In genomic region chr19:41363753-41364545, GRCh38 we compare ENCODE assay signal across 1 cellular context.
TF ChIP-seq lines count a peak whose summit lies in the region.

B9D2 (minus strand) TSS chr19:41364149; CDS start chr19:41363519, 630 bp downstream.

TF ChIP-seq in GM12878, 131 proteins besides CTCF, POLR2A, EP300 and RAD21 (continued from another document and continues in another):
- TF ChIP-seq PKNOX1 (IDR thresholded peaks at IDR 0.05) (peak; percentile 97), DPF2 (IDR thresholded peaks at IDR 0.05) (no peak), WRNIP1 (IDR thresholded peaks at IDR 0.05; ENCODE audit: borderline replicate concordance, low read depth, low read length) (0 out of 2 replicates have a peak, but pooled peaks have one; percentile 53), SMARCA5 (IDR thresholded peaks at IDR 0.05) (no peak), MYB (IDR thresholded peaks at IDR 0.05; ENCODE audit: borderline replicate concordance, low read depth, low read length) (no peak), CHD1 (IDR thresholded peaks at IDR 0.05; ENCODE audit: low read depth, low read length) (no peak), IRF4 (IDR thresholded peaks at IDR 0.05; ENCODE audit: low read depth, low read length) (no peak; the same call in 1 of the 2 replicates), EED (IDR thresholded peaks at IDR 0.05; ENCODE audit: low read depth) (no peak), TBL1XR1 (IDR thresholded peaks at IDR 0.05; ENCODE audit: low read depth, low read length) (no peak), ZNF622 (IDR thresholded peaks at IDR 0.05) (no peak), ZNF384 (IDR thresholded peaks at IDR 0.05; ENCODE audit: borderline replicate concordance, low read depth, low read length) (no peak), NFYA (IDR thresholded peaks at IDR 0.05; ENCODE audit: borderline replicate concordance, low read depth, low read length) (no peak; the same call in 1 of the 2 replicates), ZSCAN29 (IDR thresholded peaks at IDR 0.05) (no peak), BCL11A (IDR thresholded peaks at IDR 0.05; ENCODE audit: low read depth, low read length) (no peak), CEBPB (IDR thresholded peaks at IDR 0.05; ENCODE audit: borderline replicate concordance in 1 of 2, low read depth in 2 of 2, low read length in 2 of 2) (no peak), MEF2B (IDR thresholded peaks at IDR 0.05; ENCODE audit: partially characterized antibody, poor library complexity, severe bottlenecking) (peak; percentile 34), TCF3 (IDR thresholded peaks at IDR 0.05; ENCODE audit: borderline replicate concordance, insufficient read depth, low read depth, low read length) (no peak), MTA3 (IDR thresholded peaks at IDR 0.05; ENCODE audit: borderline replicate concordance, low read length) (no peak), ATF7 (IDR thresholded peaks at IDR 0.05; ENCODE audit: low read depth) (peak; percentile 40; the same call in 1 of the 2 replicates), PML (IDR thresholded peaks at IDR 0.05; ENCODE audit: low read length) (peak; percentile 90; the same call in 1 of the 2 replicates), RAD51 (IDR thresholded peaks at IDR 0.05) (peak; percentile 66), HCFC1 (IDR thresholded peaks at IDR 0.05; ENCODE audit: low read length) (peak; percentile 82), MAX (IDR thresholded peaks at IDR 0.05; ENCODE audit: low read depth, low read length) (no peak), PAX5 (IDR thresholded peaks at IDR 0.05; ENCODE audit: borderline replicate concordance, low read depth, low read length) (no peak), EZH2 (IDR thresholded peaks at IDR 0.05; ENCODE audit: borderline replicate concordance, control insufficient read depth, low read depth, low read length) (no peak), BCL3 (IDR thresholded peaks at IDR 0.05; ENCODE audit: borderline replicate concordance, insufficient read depth, low read depth, low read length, poor library complexity, severe bottlenecking) (no peak), SPI1 (IDR thresholded peaks at IDR 0.05; ENCODE audit: borderline replicate concordance, insufficient read depth, low read depth, low read length) (peak; percentile 9; the same call in 1 of the 2 replicates), STAT1 (conservative IDR thresholded peaks at IDR 0.05) (no peak), SRF (IDR thresholded peaks at IDR 0.05; ENCODE audit: low read depth in 2 of 2, low read length in 2 of 2) (peak in 1 of 2 experiments; percentile 66; a peak in 2 of 4 replicates), BRCA1 (IDR thresholded peaks at IDR 0.05; ENCODE audit: low read depth, low read length) (no peak), TCF12 (IDR thresholded peaks at IDR 0.05; ENCODE audit: low read depth, low read length) (no peak)
- TF ChIP-seq, protein P1, sequence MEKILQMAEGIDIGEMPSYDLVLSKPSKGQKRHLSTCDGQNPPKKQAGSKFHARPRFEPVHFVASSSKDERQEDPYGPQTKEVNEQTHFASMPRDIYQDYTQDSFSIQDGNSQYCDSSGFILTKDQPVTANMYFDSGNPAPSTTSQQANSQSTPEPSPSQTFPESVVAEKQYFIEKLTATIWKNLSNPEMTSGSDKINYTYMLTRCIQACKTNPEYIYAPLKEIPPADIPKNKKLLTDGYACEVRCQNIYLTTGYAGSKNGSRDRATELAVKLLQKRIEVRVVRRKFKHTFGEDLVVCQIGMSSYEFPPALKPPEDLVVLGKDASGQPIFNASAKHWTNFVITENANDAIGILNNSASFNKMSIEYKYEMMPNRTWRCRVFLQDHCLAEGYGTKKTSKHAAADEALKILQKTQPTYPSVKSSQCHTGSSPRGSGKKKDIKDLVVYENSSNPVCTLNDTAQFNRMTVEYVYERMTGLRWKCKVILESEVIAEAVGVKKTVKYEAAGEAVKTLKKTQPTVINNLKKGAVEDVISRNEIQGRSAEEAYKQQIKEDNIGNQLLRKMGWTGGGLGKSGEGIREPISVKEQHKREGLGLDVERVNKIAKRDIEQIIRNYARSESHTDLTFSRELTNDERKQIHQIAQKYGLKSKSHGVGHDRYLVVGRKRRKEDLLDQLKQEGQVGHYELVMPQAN (conservative IDR thresholded peaks at IDR 0.05) = no peak; the same call in 1 of the 2 replicates
- TF ChIP-seq, protein P2, sequence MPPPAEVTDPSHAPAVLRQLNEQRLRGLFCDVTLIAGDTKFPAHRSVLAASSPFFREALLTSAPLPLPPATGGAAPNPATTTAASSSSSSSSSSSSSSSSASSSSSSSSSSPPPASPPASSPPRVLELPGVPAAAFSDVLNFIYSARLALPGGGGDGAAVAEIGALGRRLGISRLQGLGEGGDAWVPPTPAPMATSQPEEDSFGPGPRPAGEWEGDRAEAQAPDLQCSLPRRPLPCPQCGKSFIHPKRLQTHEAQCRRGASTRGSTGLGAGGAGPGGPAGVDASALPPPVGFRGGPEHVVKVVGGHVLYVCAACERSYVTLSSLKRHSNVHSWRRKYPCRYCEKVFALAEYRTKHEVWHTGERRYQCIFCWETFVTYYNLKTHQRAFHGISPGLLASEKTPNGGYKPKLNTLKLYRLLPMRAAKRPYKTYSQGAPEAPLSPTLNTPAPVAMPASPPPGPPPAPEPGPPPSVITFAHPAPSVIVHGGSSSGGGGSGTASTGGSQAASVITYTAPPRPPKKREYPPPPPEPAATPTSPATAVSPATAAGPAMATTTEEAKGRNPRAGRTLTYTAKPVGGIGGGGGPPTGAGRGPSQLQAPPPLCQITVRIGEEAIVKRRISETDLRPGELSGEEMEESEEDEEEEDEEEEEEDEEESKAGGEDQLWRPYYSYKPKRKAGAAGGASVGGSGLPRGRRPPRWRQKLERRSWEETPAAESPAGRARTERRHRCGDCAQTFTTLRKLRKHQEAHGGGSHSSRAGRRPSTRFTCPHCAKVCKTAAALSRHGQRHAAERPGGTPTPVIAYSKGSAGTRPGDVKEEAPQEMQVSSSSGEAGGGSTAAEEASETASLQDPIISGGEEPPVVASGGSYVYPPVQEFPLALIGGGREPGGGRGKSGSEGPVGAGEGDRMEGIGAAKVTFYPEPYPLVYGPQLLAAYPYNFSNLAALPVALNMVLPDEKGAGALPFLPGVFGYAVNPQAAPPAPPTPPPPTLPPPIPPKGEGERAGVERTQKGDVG (CRISPR knock-in tag; IDR thresholded peaks at IDR 0.05) = no peak
- TF ChIP-seq, protein P3, sequence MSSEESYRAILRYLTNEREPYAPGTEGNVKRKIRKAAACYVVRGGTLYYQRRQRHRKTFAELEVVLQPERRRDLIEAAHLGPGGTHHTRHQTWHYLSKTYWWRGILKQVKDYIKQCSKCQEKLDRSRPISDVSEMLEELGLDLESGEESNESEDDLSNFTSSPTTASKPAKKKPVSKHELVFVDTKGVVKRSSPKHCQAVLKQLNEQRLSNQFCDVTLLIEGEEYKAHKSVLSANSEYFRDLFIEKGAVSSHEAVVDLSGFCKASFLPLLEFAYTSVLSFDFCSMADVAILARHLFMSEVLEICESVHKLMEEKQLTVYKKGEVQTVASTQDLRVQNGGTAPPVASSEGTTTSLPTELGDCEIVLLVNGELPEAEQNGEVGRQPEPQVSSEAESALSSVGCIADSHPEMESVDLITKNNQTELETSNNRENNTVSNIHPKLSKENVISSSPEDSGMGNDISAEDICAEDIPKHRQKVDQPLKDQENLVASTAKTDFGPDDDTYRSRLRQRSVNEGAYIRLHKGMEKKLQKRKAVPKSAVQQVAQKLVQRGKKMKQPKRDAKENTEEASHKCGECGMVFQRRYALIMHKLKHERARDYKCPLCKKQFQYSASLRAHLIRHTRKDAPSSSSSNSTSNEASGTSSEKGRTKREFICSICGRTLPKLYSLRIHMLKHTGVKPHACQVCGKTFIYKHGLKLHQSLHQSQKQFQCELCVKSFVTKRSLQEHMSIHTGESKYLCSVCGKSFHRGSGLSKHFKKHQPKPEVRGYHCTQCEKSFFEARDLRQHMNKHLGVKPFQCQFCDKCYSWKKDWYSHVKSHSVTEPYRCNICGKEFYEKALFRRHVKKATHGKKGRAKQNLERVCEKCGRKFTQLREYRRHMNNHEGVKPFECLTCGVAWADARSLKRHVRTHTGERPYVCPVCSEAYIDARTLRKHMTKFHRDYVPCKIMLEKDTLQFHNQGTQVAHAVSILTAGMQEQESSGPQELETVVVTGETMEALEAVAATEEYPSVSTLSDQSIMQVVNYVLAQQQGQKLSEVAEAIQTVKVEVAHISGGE (CRISPR knock-in tag; IDR thresholded peaks at IDR 0.05) = no peak
- TF ChIP-seq, protein P4, sequence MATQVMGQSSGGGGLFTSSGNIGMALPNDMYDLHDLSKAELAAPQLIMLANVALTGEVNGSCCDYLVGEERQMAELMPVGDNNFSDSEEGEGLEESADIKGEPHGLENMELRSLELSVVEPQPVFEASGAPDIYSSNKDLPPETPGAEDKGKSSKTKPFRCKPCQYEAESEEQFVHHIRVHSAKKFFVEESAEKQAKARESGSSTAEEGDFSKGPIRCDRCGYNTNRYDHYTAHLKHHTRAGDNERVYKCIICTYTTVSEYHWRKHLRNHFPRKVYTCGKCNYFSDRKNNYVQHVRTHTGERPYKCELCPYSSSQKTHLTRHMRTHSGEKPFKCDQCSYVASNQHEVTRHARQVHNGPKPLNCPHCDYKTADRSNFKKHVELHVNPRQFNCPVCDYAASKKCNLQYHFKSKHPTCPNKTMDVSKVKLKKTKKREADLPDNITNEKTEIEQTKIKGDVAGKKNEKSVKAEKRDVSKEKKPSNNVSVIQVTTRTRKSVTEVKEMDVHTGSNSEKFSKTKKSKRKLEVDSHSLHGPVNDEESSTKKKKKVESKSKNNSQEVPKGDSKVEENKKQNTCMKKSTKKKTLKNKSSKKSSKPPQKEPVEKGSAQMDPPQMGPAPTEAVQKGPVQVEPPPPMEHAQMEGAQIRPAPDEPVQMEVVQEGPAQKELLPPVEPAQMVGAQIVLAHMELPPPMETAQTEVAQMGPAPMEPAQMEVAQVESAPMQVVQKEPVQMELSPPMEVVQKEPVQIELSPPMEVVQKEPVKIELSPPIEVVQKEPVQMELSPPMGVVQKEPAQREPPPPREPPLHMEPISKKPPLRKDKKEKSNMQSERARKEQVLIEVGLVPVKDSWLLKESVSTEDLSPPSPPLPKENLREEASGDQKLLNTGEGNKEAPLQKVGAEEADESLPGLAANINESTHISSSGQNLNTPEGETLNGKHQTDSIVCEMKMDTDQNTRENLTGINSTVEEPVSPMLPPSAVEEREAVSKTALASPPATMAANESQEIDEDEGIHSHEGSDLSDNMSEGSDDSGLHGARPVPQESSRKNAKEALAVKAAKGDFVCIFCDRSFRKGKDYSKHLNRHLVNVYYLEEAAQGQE (IDR thresholded peaks at IDR 0.05; ENCODE audit: low read depth, low read length) = no peak
- TF ChIP-seq, protein P5, sequence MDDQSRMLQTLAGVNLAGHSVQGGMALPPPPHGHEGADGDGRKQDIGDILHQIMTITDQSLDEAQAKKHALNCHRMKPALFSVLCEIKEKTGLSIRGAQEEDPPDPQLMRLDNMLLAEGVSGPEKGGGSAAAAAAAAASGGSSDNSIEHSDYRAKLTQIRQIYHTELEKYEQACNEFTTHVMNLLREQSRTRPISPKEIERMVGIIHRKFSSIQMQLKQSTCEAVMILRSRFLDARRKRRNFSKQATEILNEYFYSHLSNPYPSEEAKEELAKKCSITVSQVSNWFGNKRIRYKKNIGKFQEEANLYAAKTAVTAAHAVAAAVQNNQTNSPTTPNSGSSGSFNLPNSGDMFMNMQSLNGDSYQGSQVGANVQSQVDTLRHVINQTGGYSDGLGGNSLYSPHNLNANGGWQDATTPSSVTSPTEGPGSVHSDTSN (IDR thresholded peaks at IDR 0.05; ENCODE audit: insufficient replicate concordance, low read depth, low read length) = peak; percentile 89
- TF ChIP-seq, protein P6, sequence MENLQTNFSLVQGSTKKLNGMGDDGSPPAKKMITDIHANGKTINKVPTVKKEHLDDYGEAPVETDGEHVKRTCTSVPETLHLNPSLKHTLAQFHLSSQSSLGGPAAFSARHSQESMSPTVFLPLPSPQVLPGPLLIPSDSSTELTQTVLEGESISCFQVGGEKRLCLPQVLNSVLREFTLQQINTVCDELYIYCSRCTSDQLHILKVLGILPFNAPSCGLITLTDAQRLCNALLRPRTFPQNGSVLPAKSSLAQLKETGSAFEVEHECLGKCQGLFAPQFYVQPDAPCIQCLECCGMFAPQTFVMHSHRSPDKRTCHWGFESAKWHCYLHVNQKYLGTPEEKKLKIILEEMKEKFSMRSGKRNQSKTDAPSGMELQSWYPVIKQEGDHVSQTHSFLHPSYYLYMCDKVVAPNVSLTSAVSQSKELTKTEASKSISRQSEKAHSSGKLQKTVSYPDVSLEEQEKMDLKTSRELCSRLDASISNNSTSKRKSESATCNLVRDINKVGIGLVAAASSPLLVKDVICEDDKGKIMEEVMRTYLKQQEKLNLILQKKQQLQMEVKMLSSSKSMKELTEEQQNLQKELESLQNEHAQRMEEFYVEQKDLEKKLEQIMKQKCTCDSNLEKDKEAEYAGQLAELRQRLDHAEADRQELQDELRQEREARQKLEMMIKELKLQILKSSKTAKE (IDR thresholded peaks at IDR 0.05; ENCODE audit: low read depth, poor library complexity, severe bottlenecking) = peak; percentile 69
- TF ChIP-seq, protein P7, sequence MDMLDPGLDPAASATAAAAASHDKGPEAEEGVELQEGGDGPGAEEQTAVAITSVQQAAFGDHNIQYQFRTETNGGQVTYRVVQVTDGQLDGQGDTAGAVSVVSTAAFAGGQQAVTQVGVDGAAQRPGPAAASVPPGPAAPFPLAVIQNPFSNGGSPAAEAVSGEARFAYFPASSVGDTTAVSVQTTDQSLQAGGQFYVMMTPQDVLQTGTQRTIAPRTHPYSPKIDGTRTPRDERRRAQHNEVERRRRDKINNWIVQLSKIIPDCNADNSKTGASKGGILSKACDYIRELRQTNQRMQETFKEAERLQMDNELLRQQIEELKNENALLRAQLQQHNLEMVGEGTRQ (IDR thresholded peaks at IDR 0.05; ENCODE audit: borderline replicate concordance, low read depth, low read length) = no peak; the same call in 1 of the 2 replicates
